ENCODE assay signal across 7 cellular contexts in genomic region chr7:49852619-49853462, GRCh38.
A peak's percentile ranks its signal among the peaks of the same experiment; 100 is the strongest.
DNase-seq lines count a peak whose midpoint lies in the region; ATAC-seq and TF ChIP-seq lines count a peak whose summit lies in the region.

No MANE protein-coding gene starts in this region.

- DNase-seq in GM04503 (ENCODE audit: low read depth) = peak; percentile 6
- DNase-seq in NOMO-1 (lab: John Stamatoyannopoulos, UW; ENCODE audit: unreplicated experiment in 2 of 2) = peak; percentile 25 to 53
- DNase-seq in brain microvascular endothelial cell = peak; percentile 50
- peak; percentile 41 for DNase-seq in iris pigment epithelial cell (ENCODE audit: low read depth)
- no peak for DNase-seq in suprapubic skin (ENCODE audit: low spot score in 2 of 2)

- TF ChIP-seq POLR2A in suprapubic skin (IDR thresholded peaks at IDR 0.05) = no peak

- in situ Hi-C loops in brain microvascular endothelial cell (cut with HindIII; ENCODE audit: low pct_ligation_motif_present, low sequenced_read_pairs) = no loop called here

- peak; percentile 77 for ATAC-seq in GM21367 (IDR thresholded peaks at IDR 0.05; ENCODE audit: unreplicated experiment)
- peak; percentile 90 for ATAC-seq in HG03565 (IDR thresholded peaks at IDR 0.05; ENCODE audit: unreplicated experiment)

- no peaks in the 10 kb centered on the region for H3K4me1 ChIP-seq in suprapubic skin

- H3K4me3 ChIP-seq in brain microvascular endothelial cell (ENCODE audit: low read depth, low read length) = no peak overlapping the region
- H3K4me3 ChIP-seq in suprapubic skin = no peak overlapping the region

- TF ChIP-seq EP300 in suprapubic skin (IDR thresholded peaks at IDR 0.05) = no peak

- H3K9me3 ChIP-seq in suprapubic skin = no peaks in the 10 kb centered on the region

- H3K27ac ChIP-seq in brain microvascular endothelial cell (no peak overlapping the region), suprapubic skin (no peak overlapping the region)

- TF ChIP-seq CTCF in brain microvascular endothelial cell (IDR thresholded peaks at IDR 0.05; ENCODE audit: low read depth, low read length, missing control alignments) (peak; percentile 66), suprapubic skin (IDR thresholded peaks at IDR 0.05) (peak; percentile 46 to 74)

- H3K27me3 ChIP-seq in brain microvascular endothelial cell (replicated peaks) = no peaks in the 10 kb centered on the region
- no peaks in the 10 kb centered on the region for H3K27me3 ChIP-seq in suprapubic skin

- H3K36me3 ChIP-seq in brain microvascular endothelial cell (replicated peaks) (no peaks in the 10 kb centered on the region), suprapubic skin (no peaks in the 10 kb centered on the region)

- 35% methylated on average over 8 of the region's 11 CpGs for WGBS in suprapubic skin

Comparison
In these comparisons a context has a peak if more than half of its experiments do, and no peak if none do; other contexts are left out.
1. DNase-seq: peak in GM04503 (single experiment), NOMO-1 (2 of 2), brain microvascular endothelial cell (single experiment) and iris pigment epithelial cell (single experiment); none in suprapubic skin (0 of 2).